In the genomic region with DNA sequence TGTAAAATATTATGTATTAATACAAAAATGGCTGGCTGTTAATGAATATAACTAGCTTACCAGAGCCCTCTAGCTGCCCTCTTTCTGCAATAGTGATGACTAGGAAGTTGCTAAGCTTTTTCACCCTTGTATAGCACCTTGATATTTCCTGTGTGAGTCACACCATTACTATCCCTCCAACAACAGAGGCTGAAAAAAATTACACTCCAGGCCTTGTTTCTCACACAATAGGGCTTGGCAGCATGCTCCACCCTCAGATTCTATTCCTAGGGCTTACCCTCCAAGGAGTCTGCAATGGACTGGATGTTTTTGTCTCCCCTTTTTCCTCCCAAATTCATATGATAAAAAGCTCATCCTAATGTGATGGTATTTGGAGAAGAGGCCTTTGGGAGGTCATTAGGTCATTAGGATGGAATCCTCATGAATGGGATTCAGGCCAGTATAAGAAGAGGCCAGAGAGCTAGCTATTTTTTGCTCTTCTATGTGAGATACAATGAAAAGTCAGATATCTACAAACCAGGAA, we compare ENCODE assay signal across 2 cellular contexts.
TF ChIP-seq lines count a peak whose summit lies in the region.

No MANE protein-coding gene starts in this region.

TF ChIP-seq in A549, 52 proteins besides CTCF, POLR2A, EP300 and RAD21 (continued from another document):
- TF ChIP-seq, protein P1, sequence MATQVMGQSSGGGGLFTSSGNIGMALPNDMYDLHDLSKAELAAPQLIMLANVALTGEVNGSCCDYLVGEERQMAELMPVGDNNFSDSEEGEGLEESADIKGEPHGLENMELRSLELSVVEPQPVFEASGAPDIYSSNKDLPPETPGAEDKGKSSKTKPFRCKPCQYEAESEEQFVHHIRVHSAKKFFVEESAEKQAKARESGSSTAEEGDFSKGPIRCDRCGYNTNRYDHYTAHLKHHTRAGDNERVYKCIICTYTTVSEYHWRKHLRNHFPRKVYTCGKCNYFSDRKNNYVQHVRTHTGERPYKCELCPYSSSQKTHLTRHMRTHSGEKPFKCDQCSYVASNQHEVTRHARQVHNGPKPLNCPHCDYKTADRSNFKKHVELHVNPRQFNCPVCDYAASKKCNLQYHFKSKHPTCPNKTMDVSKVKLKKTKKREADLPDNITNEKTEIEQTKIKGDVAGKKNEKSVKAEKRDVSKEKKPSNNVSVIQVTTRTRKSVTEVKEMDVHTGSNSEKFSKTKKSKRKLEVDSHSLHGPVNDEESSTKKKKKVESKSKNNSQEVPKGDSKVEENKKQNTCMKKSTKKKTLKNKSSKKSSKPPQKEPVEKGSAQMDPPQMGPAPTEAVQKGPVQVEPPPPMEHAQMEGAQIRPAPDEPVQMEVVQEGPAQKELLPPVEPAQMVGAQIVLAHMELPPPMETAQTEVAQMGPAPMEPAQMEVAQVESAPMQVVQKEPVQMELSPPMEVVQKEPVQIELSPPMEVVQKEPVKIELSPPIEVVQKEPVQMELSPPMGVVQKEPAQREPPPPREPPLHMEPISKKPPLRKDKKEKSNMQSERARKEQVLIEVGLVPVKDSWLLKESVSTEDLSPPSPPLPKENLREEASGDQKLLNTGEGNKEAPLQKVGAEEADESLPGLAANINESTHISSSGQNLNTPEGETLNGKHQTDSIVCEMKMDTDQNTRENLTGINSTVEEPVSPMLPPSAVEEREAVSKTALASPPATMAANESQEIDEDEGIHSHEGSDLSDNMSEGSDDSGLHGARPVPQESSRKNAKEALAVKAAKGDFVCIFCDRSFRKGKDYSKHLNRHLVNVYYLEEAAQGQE (IDR thresholded peaks at IDR 0.05): no peak
- TF ChIP-seq SMC3 (IDR thresholded peaks at IDR 0.05) (peak; percentile 57; the same call in 2 of the 3 replicates), ZFP36 (IDR thresholded peaks at IDR 0.05; ENCODE audit: borderline replicate concordance, partially characterized antibody) (no peak), HOXB5 (CRISPR knock-in tag; IDR thresholded peaks at IDR 0.05) (no peak), TP53 (CRISPR knock-in tag; IDR thresholded peaks at IDR 0.05) (no peak), KDM1A (IDR thresholded peaks at IDR 0.05; ENCODE audit: low read depth) (no peak), JUN (IDR thresholded peaks at IDR 0.05) (0 out of 5 replicates have a peak, but pooled peaks of 1 of the 2 experiments have one; percentile 31), FOSL2 (IDR thresholded peaks at IDR 0.05) (peak; percentile 52; the same call in 1 of the 2 replicates), FOSL2 (CRISPR knock-in tag; IDR thresholded peaks at IDR 0.05) (peak; percentile 86), NFE2L2 (conservative IDR thresholded peaks at IDR 0.05; ENCODE audit: low read length) (no peak), MAFK (IDR thresholded peaks at IDR 0.05; ENCODE audit: partially characterized antibody) (peak; percentile 17), JUNB (IDR thresholded peaks at IDR 0.05) (peak; percentile 37; the same call in 1 of the 2 replicates), HDAC2 (IDR thresholded peaks at IDR 0.05) (no peak), RFX5 (IDR thresholded peaks at IDR 0.05) (0 out of 2 replicates have a peak, but pooled peaks have one; percentile 44), GATA3 (IDR thresholded peaks at IDR 0.05; ENCODE audit: borderline replicate concordance) (peak; percentile 11; the same call in 1 of the 2 replicates)
- TF ChIP-seq, protein P2, sequence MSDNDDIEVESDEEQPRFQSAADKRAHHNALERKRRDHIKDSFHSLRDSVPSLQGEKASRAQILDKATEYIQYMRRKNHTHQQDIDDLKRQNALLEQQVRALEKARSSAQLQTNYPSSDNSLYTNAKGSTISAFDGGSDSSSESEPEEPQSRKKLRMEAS (IDR thresholded peaks at IDR 0.05): peak; percentile 62

TF ChIP-seq in GM12878, 131 proteins besides CTCF, POLR2A, EP300 and RAD21 (continued from another document):
- TF ChIP-seq, protein P3, sequence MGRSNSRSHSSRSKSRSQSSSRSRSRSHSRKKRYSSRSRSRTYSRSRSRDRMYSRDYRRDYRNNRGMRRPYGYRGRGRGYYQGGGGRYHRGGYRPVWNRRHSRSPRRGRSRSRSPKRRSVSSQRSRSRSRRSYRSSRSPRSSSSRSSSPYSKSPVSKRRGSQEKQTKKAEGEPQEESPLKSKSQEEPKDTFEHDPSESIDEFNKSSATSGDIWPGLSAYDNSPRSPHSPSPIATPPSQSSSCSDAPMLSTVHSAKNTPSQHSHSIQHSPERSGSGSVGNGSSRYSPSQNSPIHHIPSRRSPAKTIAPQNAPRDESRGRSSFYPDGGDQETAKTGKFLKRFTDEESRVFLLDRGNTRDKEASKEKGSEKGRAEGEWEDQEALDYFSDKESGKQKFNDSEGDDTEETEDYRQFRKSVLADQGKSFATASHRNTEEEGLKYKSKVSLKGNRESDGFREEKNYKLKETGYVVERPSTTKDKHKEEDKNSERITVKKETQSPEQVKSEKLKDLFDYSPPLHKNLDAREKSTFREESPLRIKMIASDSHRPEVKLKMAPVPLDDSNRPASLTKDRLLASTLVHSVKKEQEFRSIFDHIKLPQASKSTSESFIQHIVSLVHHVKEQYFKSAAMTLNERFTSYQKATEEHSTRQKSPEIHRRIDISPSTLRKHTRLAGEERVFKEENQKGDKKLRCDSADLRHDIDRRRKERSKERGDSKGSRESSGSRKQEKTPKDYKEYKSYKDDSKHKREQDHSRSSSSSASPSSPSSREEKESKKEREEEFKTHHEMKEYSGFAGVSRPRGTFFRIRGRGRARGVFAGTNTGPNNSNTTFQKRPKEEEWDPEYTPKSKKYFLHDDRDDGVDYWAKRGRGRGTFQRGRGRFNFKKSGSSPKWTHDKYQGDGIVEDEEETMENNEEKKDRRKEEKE (IDR thresholded peaks at IDR 0.05): no peak
